Comparison of ENCODE assay signal across 1 cellular context in the genomic region with DNA sequence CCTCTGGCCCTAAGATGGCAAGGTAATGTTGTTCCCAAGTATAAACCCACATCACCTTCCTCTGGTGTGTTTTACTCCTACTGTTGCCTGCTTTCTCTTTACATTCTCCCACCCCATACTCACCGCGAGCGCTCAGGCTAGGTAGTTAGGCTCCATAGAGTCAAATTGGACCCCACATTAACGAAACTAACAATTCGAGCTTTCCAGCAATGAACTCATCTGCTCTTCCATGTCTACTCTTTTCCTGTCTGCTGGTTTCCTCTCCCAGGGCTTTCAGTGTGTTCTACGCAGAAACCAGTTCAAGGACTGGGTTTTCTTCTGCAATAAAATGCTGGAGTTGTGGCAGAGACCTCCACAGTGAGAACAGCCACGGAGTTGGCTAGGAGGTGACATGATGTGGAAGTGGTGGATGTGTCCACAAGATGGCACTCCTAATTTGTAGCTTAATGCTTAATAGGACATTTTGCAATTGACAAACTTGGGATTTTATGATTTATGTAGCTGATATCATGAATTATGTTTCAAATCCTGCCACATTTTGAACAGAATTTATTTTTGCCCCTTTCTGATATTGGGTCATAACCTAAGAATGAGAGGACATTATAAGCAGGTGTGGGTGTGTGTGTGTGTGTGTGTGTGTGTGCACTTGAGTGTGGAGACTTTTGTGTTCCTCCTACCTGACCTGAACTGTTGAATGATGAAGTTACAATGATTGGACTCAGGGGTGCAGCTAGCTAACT.
TF ChIP-seq lines count a peak whose summit lies in the region.

No MANE protein-coding gene starts in this region.

TF ChIP-seq in GM12878, 131 proteins besides CTCF, POLR2A, EP300 and RAD21:
- TF ChIP-seq POLR2AphosphoS5 (IDR thresholded peaks at IDR 0.05; ENCODE audit: low read length) (peak; percentile 19; the same call in 1 of the 2 replicates), FOS (IDR thresholded peaks at IDR 0.05; ENCODE audit: borderline replicate concordance, extremely low read depth, insufficient read length) (no peak), EED (IDR thresholded peaks at IDR 0.05; ENCODE audit: low read depth) (no peak), YY1 (IDR thresholded peaks at IDR 0.05; ENCODE audit: low read depth, low read length) (peak; percentile 24; the same call in 1 of the 2 replicates), POLR2AphosphoS2 (IDR thresholded peaks at IDR 0.05; ENCODE audit: low read depth, low read length) (no peak), DPF2 (IDR thresholded peaks at IDR 0.05) (no peak), CBFB (IDR thresholded peaks at IDR 0.05; ENCODE audit: low read depth) (no peak), USF2 (IDR thresholded peaks at IDR 0.05; ENCODE audit: borderline replicate concordance, low read depth, low read length) (no peak), STAT1 (conservative IDR thresholded peaks at IDR 0.05) (no peak), TCF12 (IDR thresholded peaks at IDR 0.05; ENCODE audit: low read depth, low read length) (no peak), MTA2 (IDR thresholded peaks at IDR 0.05; ENCODE audit: low read depth) (no peak), RBBP5 (conservative IDR thresholded peaks at IDR 0.05) (no peak), MXI1 (IDR thresholded peaks at IDR 0.05; ENCODE audit: low read depth, low read length) (no peak), NBN (IDR thresholded peaks at IDR 0.05) (peak; percentile 75), PML (IDR thresholded peaks at IDR 0.05; ENCODE audit: low read length) (no peak), BMI1 (IDR thresholded peaks at IDR 0.05; ENCODE audit: borderline replicate concordance) (no peak), SUPT20H (IDR thresholded peaks at IDR 0.05; ENCODE audit: borderline replicate concordance, control insufficient read depth, low read depth, low read length) (no peak), HDGF (IDR thresholded peaks at IDR 0.05) (0 out of 2 replicates have a peak, but pooled peaks have one; percentile 41), KAT2A (conservative IDR thresholded peaks at IDR 0.05; ENCODE audit: control insufficient read depth, low read depth, low read length) (no peak), MEF2A (IDR thresholded peaks at IDR 0.05; ENCODE audit: insufficient read depth, low read depth, low read length) (no peak), ESRRA (IDR thresholded peaks at IDR 0.05; ENCODE audit: low read length) (no peak), NRF1 (conservative IDR thresholded peaks at IDR 0.05; ENCODE audit: low read depth, low read length) (no peak), MTA3 (IDR thresholded peaks at IDR 0.05; ENCODE audit: borderline replicate concordance, low read length) (no peak), TBL1XR1 (IDR thresholded peaks at IDR 0.05; ENCODE audit: low read depth, low read length) (no peak), SMAD1 (IDR thresholded peaks at IDR 0.05; ENCODE audit: low read depth, partially characterized antibody) (peak; percentile 23), ZBED1 (IDR thresholded peaks at IDR 0.05; ENCODE audit: borderline replicate concordance) (no peak), CEBPB (IDR thresholded peaks at IDR 0.05; ENCODE audit: borderline replicate concordance in 1 of 2, low read depth in 2 of 2, low read length in 2 of 2) (no peak), RAD51 (IDR thresholded peaks at IDR 0.05) (no peak), NR2C2 (IDR thresholded peaks at IDR 0.05; ENCODE audit: borderline replicate concordance, control insufficient read depth, insufficient read length, low read depth) (no peak), ZNF274 (IDR thresholded peaks at IDR 0.05; ENCODE audit: insufficient read depth, insufficient read length) (no peak), NFXL1 (IDR thresholded peaks at IDR 0.05; ENCODE audit: borderline replicate concordance) (no peak), YBX1 (IDR thresholded peaks at IDR 0.05) (0 out of 2 replicates have a peak, but pooled peaks have one; percentile 65), SMARCA5 (IDR thresholded peaks at IDR 0.05) (no peak)
- TF ChIP-seq, protein P1, sequence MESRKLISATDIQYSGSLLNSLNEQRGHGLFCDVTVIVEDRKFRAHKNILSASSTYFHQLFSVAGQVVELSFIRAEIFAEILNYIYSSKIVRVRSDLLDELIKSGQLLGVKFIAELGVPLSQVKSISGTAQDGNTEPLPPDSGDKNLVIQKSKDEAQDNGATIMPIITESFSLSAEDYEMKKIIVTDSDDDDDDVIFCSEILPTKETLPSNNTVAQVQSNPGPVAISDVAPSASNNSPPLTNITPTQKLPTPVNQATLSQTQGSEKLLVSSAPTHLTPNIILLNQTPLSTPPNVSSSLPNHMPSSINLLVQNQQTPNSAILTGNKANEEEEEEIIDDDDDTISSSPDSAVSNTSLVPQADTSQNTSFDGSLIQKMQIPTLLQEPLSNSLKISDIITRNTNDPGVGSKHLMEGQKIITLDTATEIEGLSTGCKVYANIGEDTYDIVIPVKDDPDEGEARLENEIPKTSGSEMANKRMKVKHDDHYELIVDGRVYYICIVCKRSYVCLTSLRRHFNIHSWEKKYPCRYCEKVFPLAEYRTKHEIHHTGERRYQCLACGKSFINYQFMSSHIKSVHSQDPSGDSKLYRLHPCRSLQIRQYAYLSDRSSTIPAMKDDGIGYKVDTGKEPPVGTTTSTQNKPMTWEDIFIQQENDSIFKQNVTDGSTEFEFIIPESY (IDR thresholded peaks at IDR 0.05) = peak; percentile 43; the same call in 1 of the 2 replicates
- TF ChIP-seq, protein P2, sequence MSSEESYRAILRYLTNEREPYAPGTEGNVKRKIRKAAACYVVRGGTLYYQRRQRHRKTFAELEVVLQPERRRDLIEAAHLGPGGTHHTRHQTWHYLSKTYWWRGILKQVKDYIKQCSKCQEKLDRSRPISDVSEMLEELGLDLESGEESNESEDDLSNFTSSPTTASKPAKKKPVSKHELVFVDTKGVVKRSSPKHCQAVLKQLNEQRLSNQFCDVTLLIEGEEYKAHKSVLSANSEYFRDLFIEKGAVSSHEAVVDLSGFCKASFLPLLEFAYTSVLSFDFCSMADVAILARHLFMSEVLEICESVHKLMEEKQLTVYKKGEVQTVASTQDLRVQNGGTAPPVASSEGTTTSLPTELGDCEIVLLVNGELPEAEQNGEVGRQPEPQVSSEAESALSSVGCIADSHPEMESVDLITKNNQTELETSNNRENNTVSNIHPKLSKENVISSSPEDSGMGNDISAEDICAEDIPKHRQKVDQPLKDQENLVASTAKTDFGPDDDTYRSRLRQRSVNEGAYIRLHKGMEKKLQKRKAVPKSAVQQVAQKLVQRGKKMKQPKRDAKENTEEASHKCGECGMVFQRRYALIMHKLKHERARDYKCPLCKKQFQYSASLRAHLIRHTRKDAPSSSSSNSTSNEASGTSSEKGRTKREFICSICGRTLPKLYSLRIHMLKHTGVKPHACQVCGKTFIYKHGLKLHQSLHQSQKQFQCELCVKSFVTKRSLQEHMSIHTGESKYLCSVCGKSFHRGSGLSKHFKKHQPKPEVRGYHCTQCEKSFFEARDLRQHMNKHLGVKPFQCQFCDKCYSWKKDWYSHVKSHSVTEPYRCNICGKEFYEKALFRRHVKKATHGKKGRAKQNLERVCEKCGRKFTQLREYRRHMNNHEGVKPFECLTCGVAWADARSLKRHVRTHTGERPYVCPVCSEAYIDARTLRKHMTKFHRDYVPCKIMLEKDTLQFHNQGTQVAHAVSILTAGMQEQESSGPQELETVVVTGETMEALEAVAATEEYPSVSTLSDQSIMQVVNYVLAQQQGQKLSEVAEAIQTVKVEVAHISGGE (CRISPR knock-in tag; IDR thresholded peaks at IDR 0.05) = no peak
- TF ChIP-seq, protein P3, sequence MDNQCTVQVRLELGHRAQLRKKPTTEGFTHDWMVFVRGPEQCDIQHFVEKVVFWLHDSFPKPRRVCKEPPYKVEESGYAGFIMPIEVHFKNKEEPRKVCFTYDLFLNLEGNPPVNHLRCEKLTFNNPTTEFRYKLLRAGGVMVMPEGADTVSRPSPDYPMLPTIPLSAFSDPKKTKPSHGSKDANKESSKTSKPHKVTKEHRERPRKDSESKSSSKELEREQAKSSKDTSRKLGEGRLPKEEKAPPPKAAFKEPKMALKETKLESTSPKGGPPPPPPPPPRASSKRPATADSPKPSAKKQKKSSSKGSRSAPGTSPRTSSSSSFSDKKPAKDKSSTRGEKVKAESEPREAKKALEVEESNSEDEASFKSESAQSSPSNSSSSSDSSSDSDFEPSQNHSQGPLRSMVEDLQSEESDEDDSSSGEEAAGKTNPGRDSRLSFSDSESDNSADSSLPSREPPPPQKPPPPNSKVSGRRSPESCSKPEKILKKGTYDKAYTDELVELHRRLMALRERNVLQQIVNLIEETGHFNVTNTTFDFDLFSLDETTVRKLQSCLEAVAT (IDR thresholded peaks at IDR 0.05) = 0 out of 2 replicates have a peak, but pooled peaks have one; percentile 14
- TF ChIP-seq, protein P4, sequence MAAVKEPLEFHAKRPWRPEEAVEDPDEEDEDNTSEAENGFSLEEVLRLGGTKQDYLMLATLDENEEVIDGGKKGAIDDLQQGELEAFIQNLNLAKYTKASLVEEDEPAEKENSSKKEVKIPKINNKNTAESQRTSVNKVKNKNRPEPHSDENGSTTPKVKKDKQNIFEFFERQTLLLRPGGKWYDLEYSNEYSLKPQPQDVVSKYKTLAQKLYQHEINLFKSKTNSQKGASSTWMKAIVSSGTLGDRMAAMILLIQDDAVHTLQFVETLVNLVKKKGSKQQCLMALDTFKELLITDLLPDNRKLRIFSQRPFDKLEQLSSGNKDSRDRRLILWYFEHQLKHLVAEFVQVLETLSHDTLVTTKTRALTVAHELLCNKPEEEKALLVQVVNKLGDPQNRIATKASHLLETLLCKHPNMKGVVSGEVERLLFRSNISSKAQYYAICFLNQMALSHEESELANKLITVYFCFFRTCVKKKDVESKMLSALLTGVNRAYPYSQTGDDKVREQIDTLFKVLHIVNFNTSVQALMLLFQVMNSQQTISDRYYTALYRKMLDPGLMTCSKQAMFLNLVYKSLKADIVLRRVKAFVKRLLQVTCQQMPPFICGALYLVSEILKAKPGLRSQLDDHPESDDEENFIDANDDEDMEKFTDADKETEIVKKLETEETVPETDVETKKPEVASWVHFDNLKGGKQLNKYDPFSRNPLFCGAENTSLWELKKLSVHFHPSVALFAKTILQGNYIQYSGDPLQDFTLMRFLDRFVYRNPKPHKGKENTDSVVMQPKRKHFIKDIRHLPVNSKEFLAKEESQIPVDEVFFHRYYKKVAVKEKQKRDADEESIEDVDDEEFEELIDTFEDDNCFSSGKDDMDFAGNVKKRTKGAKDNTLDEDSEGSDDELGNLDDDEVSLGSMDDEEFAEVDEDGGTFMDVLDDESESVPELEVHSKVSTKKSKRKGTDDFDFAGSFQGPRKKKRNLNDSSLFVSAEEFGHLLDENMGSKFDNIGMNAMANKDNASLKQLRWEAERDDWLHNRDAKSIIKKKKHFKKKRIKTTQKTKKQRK (IDR thresholded peaks at IDR 0.05; ENCODE audit: low read depth, low read length) = no peak
